Comparison of ENCODE assay signal across 1 cellular context in the genomic region with DNA sequence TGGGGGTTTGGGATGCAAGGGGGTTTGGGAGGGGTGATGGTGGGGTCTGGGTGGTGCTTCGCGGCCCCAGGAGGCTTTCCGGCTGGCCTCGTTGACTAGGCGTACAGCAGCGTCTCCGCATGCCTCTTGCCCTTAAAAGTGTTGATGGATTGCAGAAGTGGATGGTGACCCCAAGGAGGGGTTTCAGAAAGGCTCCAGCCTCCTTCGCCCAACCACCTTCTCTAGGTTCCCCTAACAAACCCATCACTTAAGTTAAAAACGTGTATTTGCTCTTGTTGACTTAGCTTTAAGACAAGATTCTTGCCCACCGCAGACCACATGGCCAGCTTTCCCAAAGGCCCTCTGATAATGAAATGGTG.
TF ChIP-seq lines count a peak whose summit lies in the region.

No MANE protein-coding gene starts in this region.

TF ChIP-seq in WTC11, 78 proteins besides CTCF, POLR2A, EP300 and RAD21 (continued from another document):
- TF ChIP-seq, protein P1, sequence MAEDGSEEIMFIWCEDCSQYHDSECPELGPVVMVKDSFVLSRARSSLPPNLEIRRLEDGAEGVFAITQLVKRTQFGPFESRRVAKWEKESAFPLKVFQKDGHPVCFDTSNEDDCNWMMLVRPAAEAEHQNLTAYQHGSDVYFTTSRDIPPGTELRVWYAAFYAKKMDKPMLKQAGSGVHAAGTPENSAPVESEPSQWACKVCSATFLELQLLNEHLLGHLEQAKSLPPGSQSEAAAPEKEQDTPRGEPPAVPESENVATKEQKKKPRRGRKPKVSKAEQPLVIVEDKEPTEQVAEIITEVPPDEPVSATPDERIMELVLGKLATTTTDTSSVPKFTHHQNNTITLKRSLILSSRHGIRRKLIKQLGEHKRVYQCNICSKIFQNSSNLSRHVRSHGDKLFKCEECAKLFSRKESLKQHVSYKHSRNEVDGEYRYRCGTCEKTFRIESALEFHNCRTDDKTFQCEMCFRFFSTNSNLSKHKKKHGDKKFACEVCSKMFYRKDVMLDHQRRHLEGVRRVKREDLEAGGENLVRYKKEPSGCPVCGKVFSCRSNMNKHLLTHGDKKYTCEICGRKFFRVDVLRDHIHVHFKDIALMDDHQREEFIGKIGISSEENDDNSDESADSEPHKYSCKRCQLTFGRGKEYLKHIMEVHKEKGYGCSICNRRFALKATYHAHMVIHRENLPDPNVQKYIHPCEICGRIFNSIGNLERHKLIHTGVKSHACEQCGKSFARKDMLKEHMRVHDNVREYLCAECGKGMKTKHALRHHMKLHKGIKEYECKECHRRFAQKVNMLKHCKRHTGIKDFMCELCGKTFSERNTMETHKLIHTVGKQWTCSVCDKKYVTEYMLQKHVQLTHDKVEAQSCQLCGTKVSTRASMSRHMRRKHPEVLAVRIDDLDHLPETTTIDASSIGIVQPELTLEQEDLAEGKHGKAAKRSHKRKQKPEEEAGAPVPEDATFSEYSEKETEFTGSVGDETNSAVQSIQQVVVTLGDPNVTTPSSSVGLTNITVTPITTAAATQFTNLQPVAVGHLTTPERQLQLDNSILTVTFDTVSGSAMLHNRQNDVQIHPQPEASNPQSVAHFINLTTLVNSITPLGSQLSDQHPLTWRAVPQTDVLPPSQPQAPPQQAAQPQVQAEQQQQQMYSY (CRISPR knock-in tag; IDR thresholded peaks at IDR 0.05), result no peak
